7 cellular contexts compared by ENCODE assay signal in genomic region chr17:38558751-38559024, GRCh38. TPM values are rescaled to one million over a fixed set of nuclear protein-coding genes. Genes with fewer than 3 reads are reported as not detected.
A peak's percentile ranks its signal among the peaks of the same experiment; 100 is the strongest.
DNase-seq lines count a peak whose midpoint lies in the region; TF ChIP-seq lines count a peak whose summit lies in the region.

No MANE protein-coding gene starts in this region.

- CTCF ChIA-PET in PC-9 (lab: Charles Lee) = interaction anchor here (0.7 to 2.7 kb wide), 7 partner anchors 21 to 209 kb away, joined by 3 to 27 read pairs (median 4); partner anchors contain the start of gene SRCIN1

- no peaks in the 10 kb centered on the region for H3K9me2 ChIP-seq in PC-9 (ENCODE audit: insufficient read depth)

- H3F3A ChIP-seq in PC-9 (ENCODE audit: insufficient read depth, low read depth) = peaks cover 60% of the 10 kb centered on the region

- peak overlapping the region; percentile 91 for H3K4me2 ChIP-seq in PC-9

- H3K79me2 ChIP-seq in PC-9 (ENCODE audit: low read depth) = no peaks in the 10 kb centered on the region

- peak overlapping the region; percentile 45 for H3K4me3 ChIP-seq in H7 (ENCODE audit: insufficient read depth, low read depth, low read length)
- H3K4me3 ChIP-seq in PC-9 = peak overlapping the region; percentile 57
- peak overlapping the region; percentile 39 for H3K4me3 ChIP-seq in fibroblast of pulmonary artery (replicated peaks; ENCODE audit: low read depth, low read length)
- H3K4me3 ChIP-seq in retinal pigment epithelial cell (ENCODE audit: low read length) = peak overlapping the region; percentile 42

- POLR2A ChIA-PET in PC-9 (lab: Charles Lee; ENCODE audit: unreplicated experiment) = interaction anchor here (0.6 kb wide), 2 partner anchors 105 to 631 kb away, joined by 3 to 4 read pairs; no protein-coding TSS in a partner anchor

- H4K20me1 ChIP-seq in PC-9 (ENCODE audit: insufficient read depth) = peaks cover 12% of the 10 kb centered on the region

- H3K36me3 ChIP-seq in H7 (replicated peaks; ENCODE audit: control insufficient read depth, insufficient read depth, low read length) (no peaks in the 10 kb centered on the region), PC-9 (ENCODE audit: low read depth) (no peaks in the 10 kb centered on the region)

- peak overlapping the region; percentile 70; the same call in 1 of the 2 replicates for H2AFZ ChIP-seq in PC-9

- BruUV-seq in PC-9 (replicated peaks; lab: Mats Ljungman, UMichigan) = no TSS peak

- H3K27me3 ChIP-seq in H7 (ENCODE audit: control insufficient read depth, insufficient read depth, low read length) = peaks cover 57% of the 10 kb centered on the region
- no peaks in the 10 kb centered on the region for H3K27me3 ChIP-seq in PC-9 (ENCODE audit: insufficient read depth, low read depth)

- H3K27ac ChIP-seq in PC-9 = peak overlapping the region; percentile 79

- TF ChIP-seq CTCF in PC-9 (conservative IDR thresholded peaks at IDR 0.05) = no peak
- no peak for TF ChIP-seq CTCF in fibroblast of pulmonary artery (IDR thresholded peaks at IDR 0.05; ENCODE audit: low read length, missing control alignments)
- no peak for TF ChIP-seq CTCF in retinal pigment epithelial cell (conservative IDR thresholded peaks at IDR 0.05; ENCODE audit: low read depth, low read length)

- no peaks in the 10 kb centered on the region for H3K9me3 ChIP-seq in PC-9 (ENCODE audit: insufficient read depth, low read depth)

- H3K4me1 ChIP-seq in PC-9 (replicated peaks; ENCODE audit: insufficient read depth) = peaks cover 54% of the 10 kb centered on the region

- DNase-seq in H7 (no peak), PC-9 (no peak), fibroblast of pulmonary artery (ENCODE audit: low read depth) (no peak), retinal pigment epithelial cell (ENCODE audit: low read depth) (no peak), hippocampal formation (lab: John Stamatoyannopoulos, UW) (no peak), GDM1 (lab: John Stamatoyannopoulos, UW) (no peak)
- DNase-seq in stimulated activated CD4-positive, alpha-beta T cell treated with anti-CD3 and anti-CD28 coated beads, Interleukin-1b, Interleukin-23, amount 100 ng/mL, for 48 hours = no peak

- intact Hi-C loops in PC-9 (cut with micrococcal nuclease; ENCODE audit: unreplicated experiment) = loop anchor here (1.0 to 5.0 kb wide), 4 partner anchors 14 to 105 kb away; no protein-coding TSS in a partner anchor

RNA-seq across cellular contexts. Expression of gene SRCIN1, which starts 47.1 kb away (rescaled TPM):
- 2.3 TPM in 2 replicates for total RNA-seq in H7 (2014; rRNA removed; shearing (Covaris generic))
- 16.7 and 23.7 TPM in 2 replicates for total RNA-seq in PC-9 (2021)
